In the genomic region with DNA sequence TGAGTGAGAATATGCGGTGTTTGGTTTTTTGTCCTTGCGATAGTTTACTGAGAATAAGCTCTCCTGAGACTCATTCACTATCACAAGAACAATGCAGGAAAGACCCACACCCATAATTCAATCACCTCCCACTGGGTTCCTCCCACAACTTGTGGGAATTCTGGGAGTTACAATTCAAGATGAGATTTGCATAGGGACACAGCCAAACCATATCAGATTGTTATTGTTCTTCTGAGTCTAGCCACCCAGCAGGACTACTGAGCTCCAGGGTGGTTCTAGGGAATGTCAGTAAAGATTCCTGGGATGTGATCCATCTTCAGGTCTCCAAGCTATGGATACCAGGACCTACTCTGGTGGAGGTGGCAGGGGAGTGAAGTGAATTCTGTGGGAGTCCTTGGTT, we compare ENCODE assay signal across 27 cellular contexts.
"Had no signal": no experiment of that assay in that cellular context is flagged by ENCODE, and none has a peak within 500 bp of the region (broad histone marks: within the 10 kb centered on the region; RNA-seq: fewer than 3 reads in every experiment).

No MANE protein-coding gene starts in this region.

- H3K9me3 ChIP-seq: suprapubic skin, testis, thoracic aorta, thyroid gland, tibial artery, upper lobe of left lung, uterus, vagina had no signal

- H3K27me3 ChIP-seq: stomach, suprapubic skin, testis, thyroid gland, tibial artery, tibial nerve, transverse colon, upper lobe of left lung, upper lobe of right lung, uterus, vagina had no signal

- H3K36me3 Mint-ChIP-seq: stimulated activated effector memory CD8-positive, alpha-beta T cell treated with anti-CD3 and anti-CD28 coated beads, Interleukin-12 subunit alpha, Interleukin-12 subunit beta, amount 100 ng/mL, for 72 hours; stimulated activated memory B cell treated with anti-CD40 and anti-IgM and Interleukin-4, amounts not matched to agents 10 μg/mL and 1 μg/mL and 100 μg/mL, for 72 hours; stimulated activated naive B cell treated with anti-CD40 and anti-IgM and Interleukin-4, amounts not matched to agents 10 μg/mL and 1 μg/mL and 100 μg/mL, for 72 hours; type B pancreatic cell had no signal

- H3K4me1 Mint-ChIP-seq: stimulated activated effector memory CD8-positive, alpha-beta T cell treated with anti-CD3 and anti-CD28 coated beads, Interleukin-12 subunit alpha, Interleukin-12 subunit beta, amount 100 ng/mL, for 72 hours; stimulated activated memory B cell treated with anti-CD40 and anti-IgM and Interleukin-4, amounts not matched to agents 10 μg/mL and 1 μg/mL and 100 μg/mL, for 72 hours; stimulated activated naive B cell treated with anti-CD40 and anti-IgM and Interleukin-4, amounts not matched to agents 10 μg/mL and 1 μg/mL and 100 μg/mL, for 72 hours; stimulated activated naive CD8-positive, alpha-beta T cell treated with anti-CD3 and anti-CD28 coated beads, Interleukin-15, amount 100 ng/mL, for 72 hours had no signal

- H3K27ac Mint-ChIP-seq: stimulated activated effector memory CD8-positive, alpha-beta T cell treated with anti-CD3 and anti-CD28 coated beads, Interleukin-12 subunit alpha, Interleukin-12 subunit beta, amount 100 ng/mL, for 72 hours; stimulated activated memory B cell treated with anti-CD40 and anti-IgM and Interleukin-4, amounts not matched to agents 10 μg/mL and 1 μg/mL and 100 μg/mL, for 72 hours; stimulated activated naive B cell treated with anti-CD40 and anti-IgM and Interleukin-4, amounts not matched to agents 10 μg/mL and 1 μg/mL and 100 μg/mL, for 72 hours; stimulated activated naive CD8-positive, alpha-beta T cell treated with anti-CD3 and anti-CD28 coated beads, Interleukin-15, amount 100 ng/mL, for 72 hours; stimulated activated naive CD8-positive, alpha-beta T cell treated with anti-CD3 and anti-CD28 coated beads, Interleukin-15, Interleukin-2, amounts not matched to agents 100 ng/mL and 50 ng/mL, for 24 hours; type B pancreatic cell had no signal

- H3K27ac ChIP-seq: stomach, suprapubic skin, testis, thoracic aorta, thyroid gland, tibial artery, tibial nerve, transverse colon, upper lobe of left lung, upper lobe of right lung, uterus, vagina had no signal

- H3K27me3 Mint-ChIP-seq: stimulated activated memory B cell treated with anti-CD40 and anti-IgM and Interleukin-4, amounts not matched to agents 10 μg/mL and 1 μg/mL and 100 μg/mL, for 72 hours; stimulated activated naive B cell treated with anti-CD40 and anti-IgM and Interleukin-4, amounts not matched to agents 10 μg/mL and 1 μg/mL and 100 μg/mL, for 72 hours; stimulated activated naive CD8-positive, alpha-beta T cell treated with anti-CD3 and anti-CD28 coated beads, Interleukin-15, amount 100 ng/mL, for 72 hours; stimulated activated naive CD8-positive, alpha-beta T cell treated with anti-CD3 and anti-CD28 coated beads, Interleukin-15, Interleukin-2, amounts not matched to agents 100 ng/mL and 50 ng/mL, for 24 hours; type B pancreatic cell had no signal

- H3K4me1 ChIP-seq: stomach, suprapubic skin, testis, thyroid gland, tibial artery, tibial nerve, transverse colon, upper lobe of left lung, upper lobe of right lung, uterus, vagina had no signal

- DNase-seq: stimulated activated CD4-positive, alpha-beta T cell treated with anti-CD3 and anti-CD28 coated beads, Interleukin-2, amount 100 ng/mL, for 48 hours; stimulated activated CD4-positive, alpha-beta T cell treated with anti-CD3 and anti-CD28 coated beads, Interleukin-4, amount 100 ng/mL, for 1 hour; stimulated activated CD4-positive, alpha-beta T cell treated with anti-CD3 and anti-CD28 coated beads, Interleukin-4, amount 100 ng/mL, for 24 hours; stimulated activated CD4-positive, alpha-beta T cell treated with anti-CD3 and anti-CD28 coated beads, Interleukin-4, amount 100 ng/mL, for 4 hours; stimulated activated CD8-positive, alpha-beta memory T cell treated with anti-CD3 and anti-CD28 coated beads, Interleukin-4, amount 100 ng/mL, for 48 hours; stimulated activated naive B cell treated with anti-CD40 and anti-IgM and Interleukin-4, amounts not matched to agents 10 μg/mL and 1 μg/mL and 100 μg/mL, for 72 hours; stimulated activated naive CD4-positive, alpha-beta T cell; stimulated activated naive CD4-positive, alpha-beta T cell treated with Interleukin-2 at 50 U/mL for 16 hours; stimulated activated naive CD8-positive, alpha-beta T cell treated with anti-CD3 and anti-CD28 coated beads, Interleukin-15, amount 100 ng/mL, for 72 hours; stimulated activated naive CD8-positive, alpha-beta T cell treated with anti-CD3 and anti-CD28 coated beads, Interleukin-15, Interleukin-2, amounts not matched to agents 100 U/mL and 50 U/mL, for 24 hours; stomach; substantia nigra; testis; thyroid gland; tibial artery; transverse colon; upper lobe of left lung; upper lobe of right lung; uterus had no signal

- H3K4me3 ChIP-seq: stomach, suprapubic skin, testis, thoracic aorta, thyroid gland, tibial artery, tibial nerve, transverse colon, upper lobe of left lung, upper lobe of right lung, uterus, vagina had no signal

- H3K4me3 Mint-ChIP-seq: stimulated activated effector memory CD8-positive, alpha-beta T cell treated with anti-CD3 and anti-CD28 coated beads, Interleukin-12 subunit alpha, Interleukin-12 subunit beta, amount 100 ng/mL, for 72 hours; stimulated activated memory B cell treated with anti-CD40 and anti-IgM and Interleukin-4, amounts not matched to agents 10 μg/mL and 1 μg/mL and 100 μg/mL, for 72 hours; stimulated activated naive B cell treated with anti-CD40 and anti-IgM and Interleukin-4, amounts not matched to agents 10 μg/mL and 1 μg/mL and 100 μg/mL, for 72 hours; stimulated activated naive CD8-positive, alpha-beta T cell treated with anti-CD3 and anti-CD28 coated beads, Interleukin-15, amount 100 ng/mL, for 72 hours; stimulated activated naive CD8-positive, alpha-beta T cell treated with anti-CD3 and anti-CD28 coated beads, Interleukin-15, Interleukin-2, amounts not matched to agents 100 ng/mL and 50 ng/mL, for 24 hours; type B pancreatic cell had no signal

- ATAC-seq: stimulated activated effector memory CD8-positive, alpha-beta T cell treated with anti-CD3 and anti-CD28 coated beads, Interleukin-12 subunit alpha, Interleukin-12 subunit beta, amount 100 ng/mL, for 72 hours; stimulated activated memory B cell treated with anti-CD40 and anti-IgM and Interleukin-4, amounts not matched to agents 10 μg/mL and 1 μg/mL and 100 μg/mL, for 72 hours; stimulated activated naive B cell treated with anti-CD40 and anti-IgM and Interleukin-4, amounts not matched to agents 10 μg/mL and 1 μg/mL and 100 μg/mL, for 72 hours; stimulated activated naive CD8-positive, alpha-beta T cell treated with anti-CD3 and anti-CD28 coated beads, Interleukin-15, amount 100 ng/mL, for 72 hours; stimulated activated naive CD8-positive, alpha-beta T cell treated with anti-CD3 and anti-CD28 coated beads, Interleukin-15, Interleukin-2, amounts not matched to agents 100 U/mL and 50 U/mL, for 24 hours; upper lobe of right lung had no signal

- H3K9me3 Mint-ChIP-seq: type B pancreatic cell had no signal

- H3K36me3 ChIP-seq: stomach, suprapubic skin, thoracic aorta, thyroid gland, tibial artery, tibial nerve, transverse colon, upper lobe of left lung, upper lobe of right lung, uterus, vagina had no signal
